ENCODE assay signal across 27 cellular contexts in the genomic region with DNA sequence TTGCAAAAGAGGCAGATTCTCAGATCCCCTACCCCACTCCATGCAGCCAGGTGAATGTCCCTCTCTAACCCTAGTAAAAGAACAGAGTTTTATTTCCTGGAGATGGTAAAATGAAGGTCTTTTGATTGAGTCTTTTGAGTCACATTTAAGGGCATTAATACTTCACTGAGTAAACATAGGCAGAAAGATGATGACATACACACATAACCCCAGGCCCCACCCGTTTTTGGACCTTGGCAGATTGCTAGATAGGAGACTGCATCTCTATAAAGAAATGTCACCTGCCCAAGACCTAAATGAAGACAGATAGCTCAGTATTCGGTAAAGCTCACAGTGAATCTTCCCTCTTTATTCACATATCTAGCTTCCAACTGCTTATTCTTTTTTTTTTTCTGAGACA. TPM values are rescaled to one million over a fixed set of nuclear protein-coding genes. Genes with fewer than 3 reads are reported as not detected.
DNase-seq lines count a peak whose midpoint lies in the region; ATAC-seq, FAIRE-seq and TF ChIP-seq lines count a peak whose summit lies in the region.
"Had no signal": no experiment of that assay in that cellular context is flagged by ENCODE, and none has a peak within 500 bp of the region (broad histone marks: within the 10 kb centered on the region; RNA-seq: fewer than 3 reads in every experiment).

No MANE protein-coding gene starts in this region.

- no peak overlapping the region for H3K4me2 ChIP-seq in DOHH2 (ENCODE audit: low read length)

- no peaks in the 10 kb centered on the region for H3K9me2 ChIP-seq in DOHH2 (replicated peaks; ENCODE audit: control insufficient read depth, low read length)

- peaks cover 47% of the 10 kb centered on the region for H3F3A ChIP-seq in DOHH2 (ENCODE audit: control insufficient read depth, insufficient read depth)

- H3K27me3 ChIP-seq in DOHH2 (ENCODE audit: control insufficient read depth, low read length) (no peaks in the 10 kb centered on the region), bronchial epithelial cell (ENCODE audit: control insufficient read depth, insufficient read depth, low read length) (no peaks in the 10 kb centered on the region)
- H3K27me3 ChIP-seq: left lung, SJSA1 had no signal

- H3K4me1 ChIP-seq in DOHH2 (ENCODE audit: control insufficient read depth, low read length): peaks cover 78% of the 10 kb centered on the region
- no peaks in the 10 kb centered on the region for H3K4me1 ChIP-seq in mucosa of descending colon (ENCODE audit: low read depth)
- H3K4me1 ChIP-seq: SJSA1 had no signal

- H3K9me3 ChIP-seq in DOHH2 (ENCODE audit: control insufficient read depth, insufficient read depth, low read length) (peaks cover 14% of the 10 kb centered on the region), mucosa of descending colon (peaks cover 10% of the 10 kb centered on the region)

- peaks cover 8% of the 10 kb centered on the region; the same call in 1 of the 2 replicates for H3K36me3 ChIP-seq in DOHH2 (ENCODE audit: control insufficient read depth, low read length)
- H3K36me3 ChIP-seq in bronchial epithelial cell (ENCODE audit: control insufficient read depth, insufficient read depth, low read length): no peaks in the 10 kb centered on the region
- H3K36me3 ChIP-seq in mucosa of descending colon (ENCODE audit: low read depth): no peaks in the 10 kb centered on the region
- H3K36me3 ChIP-seq: left lung, SJSA1 had no signal

- peak; percentile 58 for FAIRE-seq in bronchial epithelial cell (lab: Jason Lieb, UNC)
- FAIRE-seq: GM12878 had no signal

- H3K4me3 ChIP-seq in DOHH2 (ENCODE audit: low read length) (no peak overlapping the region), LNCaP clone FGC (ENCODE audit: low read depth, low read length) (no peak overlapping the region), bronchial epithelial cell (ENCODE audit: low read depth, low read length) (no peak overlapping the region), mucosa of descending colon (no peak overlapping the region)
- H3K4me3 ChIP-seq: GM12878, left lung, SJSA1, skin epidermis had no signal

- ATAC-seq in mucosa of descending colon (peak; percentile 86), HG02870 (IDR thresholded peaks at IDR 0.05; ENCODE audit: unreplicated experiment) (no peak)
- ATAC-seq: GM12878; left lung; naive thymus-derived CD8-positive, alpha-beta T cell had no signal

- TF ChIP-seq CTCF in DOHH2 (IDR thresholded peaks at IDR 0.05; ENCODE audit: low read depth, low read length, poor library complexity, severe bottlenecking) (no peak), LNCaP clone FGC (IDR thresholded peaks at IDR 0.05; ENCODE audit: control insufficient read depth, extremely low read depth, insufficient read depth) (no peak), bronchial epithelial cell (IDR thresholded peaks at IDR 0.05; ENCODE audit: insufficient read depth, low read length, severe bottlenecking) (no peak), mucosa of descending colon (IDR thresholded peaks at IDR 0.05) (no peak), GM13976 (IDR thresholded peaks at IDR 0.05; ENCODE audit: borderline replicate concordance, control extremely low read depth, extremely low read depth, insufficient read depth, missing control alignments) (no peak)

- H3K79me2 ChIP-seq in DOHH2 (ENCODE audit: control insufficient read depth, low read length): no peaks in the 10 kb centered on the region

- in situ Hi-C loops in GM13976 (cut with MboI; ENCODE audit: low sequenced_read_pairs, unreplicated experiment): no loop called here

- H3K27ac ChIP-seq in DOHH2 (ENCODE audit: low read depth, low read length): peak overlapping the region; percentile 4; the same call in 1 of the 2 replicates
- H3K27ac ChIP-seq: C4-2B, left lung, SJSA1, skin epidermis had no signal

- peak; percentile 3 for DNase-seq in LNCaP clone FGC (ENCODE audit: low read depth)
- peak; percentile 13 for DNase-seq in bronchial epithelial cell (ENCODE audit: low read depth)
- peak in 1 of 3 donors; percentile 33 for DNase-seq in mucosa of descending colon
- no peak for DNase-seq in GM13976 (ENCODE audit: low spot score)
- no peak for DNase-seq in DMS114 treated with DMSO at 0.1 percent for 48 hours (lab: John Stamatoyannopoulos, UW; ENCODE audit: unreplicated experiment)
- DNase-seq: activated CD4-positive, alpha-beta T cell treated with anti-CD3 and anti-CD28 coated beads, Interleukin-2, amount 50 U/mL, for 4 hours; activated CD8-positive, alpha-beta memory T cell treated with anti-CD3 and anti-CD28 coated beads, Interleukin-2, amount 50 U/mL, for 4 hours; anterior cingulate cortex; EL; GOT3; left lung; naive thymus-derived CD8-positive, alpha-beta T cell; NCI-H1105; NCI-H2029; NCI-H226; NCI-H69; occipital lobe; RPMI8226; stimulated activated CD4-positive, alpha-beta T cell treated with anti-CD3 and anti-CD28 coated beads, Interleukin-1b, Interleukin-23, amount 100 ng/mL, for 48 hours; stimulated activated CD8-positive, alpha-beta memory T cell treated with anti-CD3 and anti-CD28 coated beads, Interleukin-4, amount 100 ng/mL, for 48 hours; T-helper 1 cell had no signal

- H4K20me1 ChIP-seq in DOHH2 (ENCODE audit: control insufficient read depth, insufficient read depth, low read depth, low read length): no peaks in the 10 kb centered on the region

- intact Hi-C loops in mucosa of descending colon (cut with DNase I, micrococcal nuclease): no loop called here

RNA-seq across cellular contexts. Expression of a gene that starts 28.3 kb away (rescaled TPM):
- total RNA-seq in bronchial epithelial cell (58.8 and 59.2 TPM in 2 replicates), mucosa of descending colon (10 to 100 TPM; 24.9 to 34.9 (median 28.9) TPM)

RNA-seq across cellular contexts. Expression of a gene that starts 28.8 kb away (rescaled TPM):
- 5.9 and 6.1 TPM in 2 replicates for total RNA-seq in bronchial epithelial cell
- 10 to 100 TPM in 2 of 3 donors, 1 to 10 TPM in 1; 7.3 to 14.6 (median 12.8) TPM for total RNA-seq in mucosa of descending colon

Comparison
In these comparisons a context has a peak if more than half of its experiments do, and no peak if none do; other contexts are left out.
1. DNase-seq: peak in LNCaP clone FGC (single experiment) and bronchial epithelial cell (single experiment); none in GM13976 (single experiment) and DMS114 treated with DMSO at 0.1 percent for 48 hours (single experiment).